17 cellular contexts compared by ENCODE assay signal in the genomic region with DNA sequence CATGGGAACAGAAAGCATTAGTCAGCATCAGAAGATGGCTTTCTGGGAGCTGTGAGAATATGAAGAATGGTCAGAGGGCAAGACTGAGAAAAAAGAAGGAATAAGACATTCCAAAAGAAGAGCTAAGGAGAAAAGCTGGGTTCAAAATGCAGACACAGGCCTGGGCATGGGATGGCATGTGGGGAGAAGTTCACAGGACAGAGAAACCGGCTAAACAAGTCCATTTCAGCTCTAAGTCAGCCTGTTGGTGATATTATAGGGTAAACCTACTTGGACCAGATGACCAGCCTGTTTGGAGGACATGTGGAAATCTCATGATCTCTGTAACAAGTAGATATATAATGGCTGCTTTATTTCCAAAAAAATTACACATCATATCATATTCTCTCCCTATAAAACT.
"Had no signal": no experiment of that assay in that cellular context is flagged by ENCODE, and none has a peak within 500 bp of the region (broad histone marks: within the 10 kb centered on the region; RNA-seq: fewer than 3 reads in every experiment).

No MANE protein-coding gene starts in this region.

- H3K36me3 ChIP-seq: left ventricle myocardium inferior, ovary, right atrium auricular region, right lobe of liver, suprapubic skin, thoracic aorta, tibial artery, uterus had no signal

- H3K4me1 ChIP-seq: left ventricle myocardium inferior, right atrium auricular region, right lobe of liver, suprapubic skin, tibial artery, uterus had no signal

- H3K9me3 ChIP-seq: mucosa of descending colon, ovary, right atrium auricular region, right lobe of liver, suprapubic skin, thoracic aorta, uterus had no signal

- DNase-seq: islet precursor cell; left ventricle myocardium inferior; midbrain; mucosa of descending colon; naive thymus-derived CD4-positive, alpha-beta T cell; ovary; right lobe of liver; stimulated activated CD4-positive, alpha-beta T cell treated with anti-CD3 and anti-CD28 coated beads, Interleukin-4, amount 100 ng/mL, for 24 hours; stimulated activated naive CD4-positive, alpha-beta T cell; tibial artery; uterus had no signal

- H3K4me3 ChIP-seq: left ventricle myocardium inferior, mucosa of descending colon, ovary, right atrium auricular region, right lobe of liver, smooth muscle cell, suprapubic skin, thoracic aorta, tibial artery, uterus had no signal

- H3K27me3 ChIP-seq: ovary, right atrium auricular region, right lobe of liver, suprapubic skin, tibial artery, uterus had no signal

- H3K27ac ChIP-seq: left ventricle myocardium inferior, ovary, right atrium auricular region, right lobe of liver, suprapubic skin, thoracic aorta, tibial artery, uterus had no signal

- ATAC-seq: mucosa of descending colon; naive thymus-derived CD4-positive, alpha-beta T cell; natural killer cell treated with Interleukin-12 subunit alpha and Interleukin-12 subunit beta and Interleukin-15 and Interleukin-18, amount 100 ng/mL, for 72 hours; right lobe of liver; stimulated activated effector memory CD8-positive, alpha-beta T cell treated with anti-CD3 and anti-CD28 coated beads, Interleukin-12 subunit alpha, Interleukin-12 subunit beta, amount 100 ng/mL, for 72 hours had no signal
